8 cellular contexts compared by ENCODE assay signal in the genomic region with DNA sequence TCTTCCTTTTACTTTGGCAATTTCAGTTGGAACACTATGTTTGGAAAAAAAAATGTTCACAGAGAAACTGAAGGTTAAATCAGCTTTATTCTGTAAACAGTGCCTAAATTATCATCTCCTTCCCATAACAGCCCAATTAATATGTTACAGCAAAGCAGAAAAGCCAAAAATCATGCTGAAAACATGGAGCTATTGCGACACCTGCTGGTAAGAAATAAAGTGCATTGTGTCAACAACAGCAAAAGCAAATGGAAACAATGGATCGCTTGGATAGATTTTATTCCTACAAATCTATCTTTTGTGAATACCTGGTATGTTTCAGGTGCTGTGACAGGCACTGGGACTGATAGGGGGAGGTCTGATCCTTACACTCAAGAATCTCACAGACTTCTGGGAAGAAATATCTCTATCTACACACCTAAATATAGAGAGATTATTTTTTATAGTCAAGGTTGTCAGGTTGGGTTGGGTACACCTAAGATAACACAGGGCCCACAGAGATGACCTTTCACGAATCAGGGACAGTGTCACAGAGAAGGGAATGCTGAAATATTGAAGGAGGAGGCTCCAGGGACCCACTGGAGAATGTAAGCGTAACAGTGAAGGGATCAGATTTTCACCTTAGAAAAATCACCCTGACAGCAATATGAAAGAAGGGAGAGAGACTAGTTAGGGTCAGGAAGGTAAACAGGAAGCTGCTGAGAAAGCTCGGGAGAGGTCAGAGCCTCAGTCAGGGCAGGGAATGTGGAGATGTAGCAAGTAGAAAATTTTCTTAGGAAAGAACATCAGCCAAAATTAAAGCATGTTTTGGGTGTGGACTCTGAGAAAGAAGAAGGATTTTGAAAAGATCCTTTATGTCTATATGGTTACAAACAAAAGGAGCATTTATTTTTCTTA. TPM values are rescaled to one million over a fixed set of nuclear protein-coding genes. Genes with fewer than 3 reads are reported as not detected.
DNase-seq lines count a peak whose midpoint lies in the region; ATAC-seq and TF ChIP-seq lines count a peak whose summit lies in the region.

No MANE protein-coding gene starts in this region.

- DNase-seq in AG08396 (ENCODE audit: low spot score) (peak; percentile 35), NCI-H2107 (lab: John Stamatoyannopoulos, UW) (peak; percentile 48), epithelial cell of proximal tubule (ENCODE audit: low read depth) (no peak), neural crest cell (ENCODE audit: low read depth, low spot score) (peak; percentile 61)

- H3K36me3 Mint-ChIP-seq in neural crest cell (ENCODE audit: low read depth) = no peaks in the 10 kb centered on the region

- ATAC-seq in HG02798 (IDR thresholded peaks at IDR 0.05; ENCODE audit: poor library complexity, unreplicated experiment) (peak; percentile 80), GM21576 (IDR thresholded peaks at IDR 0.05; ENCODE audit: unreplicated experiment) (no peak)

- no peak overlapping the region for H3K4me3 Mint-ChIP-seq in neural crest cell

- H3K27ac Mint-ChIP-seq in neural crest cell (ENCODE audit: unreplicated experiment) = no peak overlapping the region

- H3K27me3 Mint-ChIP-seq in neural crest cell (ENCODE audit: low read depth) = no peaks in the 10 kb centered on the region

- H3K9me3 Mint-ChIP-seq in neural crest cell = no peaks in the 10 kb centered on the region

- TF ChIP-seq CTCF in GM12873 (IDR thresholded peaks at IDR 0.05; ENCODE audit: insufficient read depth, low read depth, low read length, missing control alignments) = peak; percentile 70
- TF ChIP-seq CTCF in WI38 (IDR thresholded peaks at IDR 0.05; ENCODE audit: low read depth, low read length) = peak; percentile 46; the same call in 1 of the 2 replicates
- peak; percentile 89 for TF ChIP-seq CTCF in epithelial cell of proximal tubule (conservative IDR thresholded peaks at IDR 0.05; ENCODE audit: low read depth, low read length)
- TF ChIP-seq CTCF in neural crest cell (conservative IDR thresholded peaks at IDR 0.05) = peak; percentile 90

- no peak overlapping the region for H3K4me3 ChIP-seq in WI38 (ENCODE audit: low read depth, low read length)
- no peak overlapping the region for H3K4me3 ChIP-seq in epithelial cell of proximal tubule (ENCODE audit: low read depth, low read length)

- H3K4me1 Mint-ChIP-seq in neural crest cell = peaks cover 12% of the 10 kb centered on the region

RNA-seq across cellular contexts. Expression of gene ERICH3, which starts 16.5 kb away (rescaled TPM):
- total RNA-seq in epithelial cell of proximal tubule = 0.14 TPM in 1 of 2 replicates, not detected in the other
- total RNA-seq in neural crest cell = 0.32 TPM in 1 of 2 replicates, not detected in the other

RNA-seq across cellular contexts. Expression of gene CRYZ, which starts 42.8 kb away (rescaled TPM):
- 107 and 192 TPM in 2 replicates for total RNA-seq in epithelial cell of proximal tubule
- total RNA-seq in neural crest cell = 12.5 and 12.8 TPM in 2 replicates

RNA-seq across cellular contexts. Expression of gene TYW3, which starts 42.9 kb away (rescaled TPM):
- total RNA-seq in epithelial cell of proximal tubule = 11.4 and 12.9 TPM in 2 replicates
- total RNA-seq in neural crest cell = 6.8 and 7.9 TPM in 2 replicates
